1 cellular context compared by ENCODE assay signal in genomic region chr2:9284521-9285297, GRCh38.
TF ChIP-seq lines count a peak whose summit lies in the region.

No MANE protein-coding gene starts in this region.

TF ChIP-seq in IMR-90, 13 proteins besides CTCF, POLR2A, EP300 and RAD21:
- TF ChIP-seq NFE2L2 (IDR thresholded peaks at IDR 0.05; ENCODE audit: low read depth, low read length) (no peak), MAZ (IDR thresholded peaks at IDR 0.05; ENCODE audit: borderline replicate concordance, low read depth, low read length) (no peak), USF2 (IDR thresholded peaks at IDR 0.05; ENCODE audit: low read depth, low read length) (no peak), SMC3 (IDR thresholded peaks at IDR 0.05; ENCODE audit: low read depth, low read length) (no peak), FOS (IDR thresholded peaks at IDR 0.05; ENCODE audit: low read depth, low read length) (no peak), RCOR1 (IDR thresholded peaks at IDR 0.05; ENCODE audit: insufficient replicate concordance, low read length) (no peak), RFX5 (IDR thresholded peaks at IDR 0.05; ENCODE audit: low read depth, low read length) (no peak), CHD1 (IDR thresholded peaks at IDR 0.05; ENCODE audit: low read depth, low read length) (no peak), BHLHE40 (IDR thresholded peaks at IDR 0.05; ENCODE audit: low read depth, low read length) (no peak), MXI1 (IDR thresholded peaks at IDR 0.05; ENCODE audit: borderline replicate concordance, low read depth, low read length) (no peak), ELK1 (IDR thresholded peaks at IDR 0.05; ENCODE audit: borderline replicate concordance, low read depth, low read length) (no peak)
TF ChIP-seq in IMR-90: peak in this region for 0.
